Comparison of ENCODE assay signal across 1 cellular context in genomic region chr20:14992071-14992654, GRCh38.
A peak's percentile ranks its signal among the peaks of the same experiment; 100 is the strongest.
TF ChIP-seq lines count a peak whose summit lies in the region.

No MANE protein-coding gene starts in this region.

TF ChIP-seq in HepG2, 621 proteins besides CTCF, POLR2A, EP300 and RAD21 (continued from another document and continues in another):
- TF ChIP-seq ZNF687 (CRISPR knock-in tag; IDR thresholded peaks at IDR 0.05) (no peak), ZNF777 (CRISPR knock-in tag; IDR thresholded peaks at IDR 0.05) (no peak), SALL2 (CRISPR knock-in tag; IDR thresholded peaks at IDR 0.05) (no peak), ZNF781 (CRISPR knock-in tag; IDR thresholded peaks at IDR 0.05; ENCODE audit: borderline replicate concordance, not compliant biosample characterization) (no peak), GTF2F1 (IDR thresholded peaks at IDR 0.05; ENCODE audit: low read length) (no peak), SSRP1 (CRISPR knock-in tag; IDR thresholded peaks at IDR 0.05) (no peak), TEAD2 (CRISPR knock-in tag; IDR thresholded peaks at IDR 0.05) (no peak), ZNF260 (CRISPR knock-in tag; IDR thresholded peaks at IDR 0.05; ENCODE audit: borderline replicate concordance, low read depth) (no peak), ZBTB37 (CRISPR knock-in tag; IDR thresholded peaks at IDR 0.05) (no peak), TFAP4 (IDR thresholded peaks at IDR 0.05; ENCODE audit: borderline replicate concordance, low read depth) (no peak), XRCC5 (optimal IDR thresholded peaks at IDR 0.05; ENCODE audit: low read length) (no peak), SOX5 (CRISPR knock-in tag; IDR thresholded peaks at IDR 0.05; ENCODE audit: borderline replicate concordance) (peak; percentile 91), XBP1 (CRISPR knock-in tag; IDR thresholded peaks at IDR 0.05) (no peak), TFDP1 (CRISPR knock-in tag; IDR thresholded peaks at IDR 0.05; ENCODE audit: borderline replicate concordance) (no peak), ZNF317 (CRISPR knock-in tag; IDR thresholded peaks at IDR 0.05) (no peak), NPAS2 (CRISPR knock-in tag; IDR thresholded peaks at IDR 0.05; ENCODE audit: borderline replicate concordance) (no peak), PBX2 (CRISPR knock-in tag; IDR thresholded peaks at IDR 0.05) (no peak), NR3C1 (CRISPR knock-in tag; IDR thresholded peaks at IDR 0.05) (no peak), ZNF30 (CRISPR knock-in tag; IDR thresholded peaks at IDR 0.05) (no peak), ZNF768 (CRISPR knock-in tag; IDR thresholded peaks at IDR 0.05) (no peak), ATM (IDR thresholded peaks at IDR 0.05; ENCODE audit: borderline replicate concordance) (no peak), SNAPC5 (CRISPR knock-in tag; IDR thresholded peaks at IDR 0.05; ENCODE audit: borderline replicate concordance) (no peak), ZNF225 (CRISPR knock-in tag; IDR thresholded peaks at IDR 0.05) (no peak), RFX1 (IDR thresholded peaks at IDR 0.05) (no peak), ETV6 (CRISPR knock-in tag; conservative IDR thresholded peaks at IDR 0.05) (no peak), MAFF (IDR thresholded peaks at IDR 0.05; ENCODE audit: low read depth, low read length) (no peak), ZMYM3 (CRISPR knock-in tag; IDR thresholded peaks at IDR 0.05) (no peak), HNRNPL (IDR thresholded peaks at IDR 0.05; ENCODE audit: low read depth, low read length) (no peak), BRCA1 (CRISPR knock-in tag; IDR thresholded peaks at IDR 0.05) (no peak), ZNF138 (CRISPR knock-in tag; IDR thresholded peaks at IDR 0.05; ENCODE audit: low read depth) (no peak), RXRB (CRISPR knock-in tag; IDR thresholded peaks at IDR 0.05; ENCODE audit: borderline replicate concordance) (peak; percentile 16; the same call in 1 of the 2 replicates), ZNF724P (CRISPR knock-in tag; IDR thresholded peaks at IDR 0.05; ENCODE audit: borderline replicate concordance) (no peak), HES4 (CRISPR knock-in tag; IDR thresholded peaks at IDR 0.05; ENCODE audit: borderline replicate concordance) (no peak), MED1 (CRISPR knock-in tag; IDR thresholded peaks at IDR 0.05) (peak; percentile 67; the same call in 1 of the 2 replicates), EHMT2 (IDR thresholded peaks at IDR 0.05; ENCODE audit: borderline replicate concordance, low read depth, low read length) (peak; percentile 19; the same call in 1 of the 2 replicates), ZMYM4 (CRISPR knock-in tag; IDR thresholded peaks at IDR 0.05) (no peak), ZNF629 (CRISPR knock-in tag; conservative IDR thresholded peaks at IDR 0.05) (no peak), ZNF20 (CRISPR knock-in tag; IDR thresholded peaks at IDR 0.05) (no peak), PCBP2 (optimal IDR thresholded peaks at IDR 0.05; ENCODE audit: low read depth, low read length, poor library complexity, severe bottlenecking) (no peak), ZNF235 (CRISPR knock-in tag; IDR thresholded peaks at IDR 0.05; ENCODE audit: borderline replicate concordance) (no peak), SP140L (CRISPR knock-in tag; IDR thresholded peaks at IDR 0.05; ENCODE audit: borderline replicate concordance) (no peak), CENPX (CRISPR knock-in tag; IDR thresholded peaks at IDR 0.05) (no peak), HOXD1 (CRISPR knock-in tag; IDR thresholded peaks at IDR 0.05) (no peak), ZHX1 (CRISPR knock-in tag; IDR thresholded peaks at IDR 0.05; ENCODE audit: low read depth) (no peak), ZNF530 (CRISPR knock-in tag; IDR thresholded peaks at IDR 0.05; ENCODE audit: low read depth) (no peak), IRF2 (CRISPR knock-in tag; IDR thresholded peaks at IDR 0.05) (no peak), PRPF4 (IDR thresholded peaks at IDR 0.05; ENCODE audit: low read depth, low read length, poor library complexity, severe bottlenecking) (no peak), ZFP82 (CRISPR knock-in tag; IDR thresholded peaks at IDR 0.05; ENCODE audit: borderline replicate concordance) (no peak), ZNF605 (CRISPR knock-in tag; IDR thresholded peaks at IDR 0.05) (no peak), ZNF136 (CRISPR knock-in tag; IDR thresholded peaks at IDR 0.05; ENCODE audit: low read depth) (no peak), MAF1 (CRISPR knock-in tag; IDR thresholded peaks at IDR 0.05; ENCODE audit: borderline replicate concordance) (no peak), KLF16 (CRISPR knock-in tag; IDR thresholded peaks at IDR 0.05) (peak in 1 of 2 experiments; percentile 75; a peak in 1 of 4 replicates), ZNF557 (CRISPR knock-in tag; IDR thresholded peaks at IDR 0.05) (no peak), TAF15 (IDR thresholded peaks at IDR 0.05; ENCODE audit: low read depth, low read length, poor library complexity, severe bottlenecking) (no peak), NCOA2 (CRISPR knock-in tag; IDR thresholded peaks at IDR 0.05) (peak; percentile 57; the same call in 1 of the 2 replicates), GPBP1L1 (CRISPR knock-in tag; IDR thresholded peaks at IDR 0.05) (no peak), RFX3 (CRISPR knock-in tag; IDR thresholded peaks at IDR 0.05) (no peak), FOXA1 (IDR thresholded peaks at IDR 0.05) (no peak), FOXA1 (CRISPR knock-in tag; IDR thresholded peaks at IDR 0.05) (peak; percentile 76), SIN3B (IDR thresholded peaks at IDR 0.05; ENCODE audit: low read length) (no peak), NFIC (IDR thresholded peaks at IDR 0.05; ENCODE audit: low read length) (peak; percentile 66; the same call in 1 of the 2 replicates), MTA1 (CRISPR knock-in tag; IDR thresholded peaks at IDR 0.05; ENCODE audit: borderline replicate concordance) (no peak), LCORL (IDR thresholded peaks at IDR 0.05) (no peak), LCORL (CRISPR knock-in tag; IDR thresholded peaks at IDR 0.05) (no peak), HMGA1 (CRISPR knock-in tag; conservative IDR thresholded peaks at IDR 0.05) (no peak), ZNF547 (CRISPR knock-in tag; IDR thresholded peaks at IDR 0.05) (no peak), BORCS8-MEF2B (CRISPR knock-in tag; IDR thresholded peaks at IDR 0.05) (no peak), ZNF703 (CRISPR knock-in tag; IDR thresholded peaks at IDR 0.05; ENCODE audit: borderline replicate concordance) (no peak), ZNF350 (CRISPR knock-in tag; IDR thresholded peaks at IDR 0.05; ENCODE audit: borderline replicate concordance, low read depth) (no peak), PBX3 (CRISPR knock-in tag; IDR thresholded peaks at IDR 0.05; ENCODE audit: borderline replicate concordance) (no peak), SUZ12 (IDR thresholded peaks at IDR 0.05; ENCODE audit: low read depth, low read length) (no peak), MTF2 (CRISPR knock-in tag; IDR thresholded peaks at IDR 0.05; ENCODE audit: borderline replicate concordance) (no peak)
